9 cellular contexts compared by ENCODE assay signal in the genomic region with DNA sequence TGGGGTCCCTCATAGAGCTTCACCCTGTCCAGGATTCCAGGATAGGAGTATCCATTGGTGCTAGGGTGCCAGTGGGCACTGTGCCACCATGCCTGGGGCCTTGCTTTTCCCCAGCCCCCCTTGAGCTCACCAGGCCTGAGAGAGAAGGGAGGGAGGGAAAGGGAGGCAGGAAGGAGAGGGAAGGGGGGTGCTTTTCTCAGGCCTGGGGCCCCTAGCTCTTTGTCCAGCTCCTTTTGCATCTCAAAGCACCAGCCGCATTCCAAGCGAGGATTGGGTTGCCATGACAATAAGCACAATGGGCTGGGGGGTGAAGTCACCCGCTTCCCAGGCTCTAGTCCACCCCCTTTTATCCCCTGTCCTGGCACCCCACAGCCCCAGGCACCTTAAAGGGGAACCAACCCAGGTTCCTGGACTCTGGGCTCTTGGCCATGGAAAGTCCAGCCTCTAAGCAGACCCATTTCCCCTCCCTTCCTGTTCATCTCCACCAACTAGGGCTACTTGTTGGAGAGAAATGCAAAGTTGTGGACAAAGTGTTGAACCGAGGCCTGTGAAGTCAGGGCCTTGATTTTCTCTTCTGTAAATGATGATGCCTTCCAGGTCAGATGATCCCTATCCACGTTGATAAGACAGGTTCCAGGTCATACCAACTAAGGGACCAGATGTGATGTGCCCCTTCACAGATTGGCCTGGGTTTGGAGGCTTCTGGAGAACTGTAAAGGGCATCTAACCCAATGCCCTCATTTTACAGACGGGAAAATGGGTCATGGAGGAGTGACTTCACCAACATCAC. TPM values are rescaled to one million over a fixed set of nuclear protein-coding genes. Genes with fewer than 3 reads are reported as not detected.
DNase-seq lines count a peak whose midpoint lies in the region; ATAC-seq and TF ChIP-seq lines count a peak whose summit lies in the region.
"Had no signal": no experiment of that assay in that cellular context is flagged by ENCODE, and none has a peak within 500 bp of the region (broad histone marks: within the 10 kb centered on the region; RNA-seq: fewer than 3 reads in every experiment).

No MANE protein-coding gene starts in this region.

- H3K4me2 ChIP-seq in osteoblast (ENCODE audit: insufficient read depth, low read length), result peak overlapping the region; percentile 93

- no peak overlapping the region for H3K4me3 ChIP-seq in CD8-positive, alpha-beta memory T cell (ENCODE audit: low read length)
- H3K4me3 ChIP-seq in NT2/D1 (ENCODE audit: insufficient read length, low read depth), result peak overlapping the region; percentile 91
- H3K4me3 ChIP-seq in fibroblast of the aortic adventitia (ENCODE audit: low read depth, low read length), result peak overlapping the region; percentile 70
- no peak overlapping the region for H3K4me3 ChIP-seq in osteoblast (ENCODE audit: insufficient read depth, low read length)

- H3K9me3 Mint-ChIP-seq in CD8-positive, alpha-beta memory T cell, result no peaks in the 10 kb centered on the region
- no peaks in the 10 kb centered on the region for H3K9me3 Mint-ChIP-seq in stimulated activated naive B cell treated with anti-CD40 and anti-IgM and Interleukin-4, amounts not matched to agents 10 μg/mL and 1 μg/mL and 100 μg/mL, for 72 hours

- H2AFZ ChIP-seq in osteoblast (ENCODE audit: low read length), result no peak overlapping the region

- peak overlapping the region; percentile 96 for H3K9ac ChIP-seq in NT2/D1 (ENCODE audit: insufficient read length, low read depth)

- peak overlapping the region in 4 of 7 donors; percentile 23 to 78 (median 40) for H3K4me3 Mint-ChIP-seq in CD8-positive, alpha-beta memory T cell
- H3K4me3 Mint-ChIP-seq in stimulated activated naive B cell treated with anti-CD40 and anti-IgM and Interleukin-4, amounts not matched to agents 10 μg/mL and 1 μg/mL and 100 μg/mL, for 72 hours, result no peak overlapping the region

- no peaks in the 10 kb centered on the region for H3K36me3 ChIP-seq in CD8-positive, alpha-beta memory T cell (ENCODE audit: insufficient read depth, low read length)
- H3K36me3 ChIP-seq in NT2/D1 (ENCODE audit: insufficient read depth, insufficient read length, low read length) (peaks cover 57% of the 10 kb centered on the region), osteoblast (ENCODE audit: insufficient read depth, low read length) (peaks cover 22% of the 10 kb centered on the region)

- CTCF ChIA-PET in CD8-positive, alpha-beta memory T cell (lab: Charles Lee), result interaction anchor here (0.7 to 1.5 kb wide), 3 partner anchors 11 to 31 kb away, joined by 3 to 4 read pairs (median 3); a partner anchor contains a TSS

- POLR2A ChIA-PET in CD8-positive, alpha-beta memory T cell (lab: Charles Lee), result interaction anchor here (2.0 kb wide), 1 partner anchor 11 kb away, joined by 9 read pairs; no protein-coding TSS in a partner anchor

- H3K36me3 Mint-ChIP-seq in CD8-positive, alpha-beta memory T cell, result peaks cover 0 to 3% (median 1%) of the 10 kb centered on the region in 3 donors
- peaks cover 2 to 13% of the 10 kb centered on the region in 2 donors for H3K36me3 Mint-ChIP-seq in stimulated activated naive B cell treated with anti-CD40 and anti-IgM and Interleukin-4, amounts not matched to agents 10 μg/mL and 1 μg/mL and 100 μg/mL, for 72 hours

- no peaks in the 10 kb centered on the region for H3K9me3 ChIP-seq in CD8-positive, alpha-beta memory T cell (ENCODE audit: low read length)
- H3K9me3 ChIP-seq in NT2/D1 (ENCODE audit: insufficient read depth, low read length) (no peaks in the 10 kb centered on the region), osteoblast (ENCODE audit: low read depth, low read length) (no peaks in the 10 kb centered on the region)

- H3K27me3 ChIP-seq in CD8-positive, alpha-beta memory T cell (ENCODE audit: insufficient read depth, low read length, poor library complexity, severe bottlenecking), result no peaks in the 10 kb centered on the region
- no peaks in the 10 kb centered on the region for H3K27me3 ChIP-seq in NT2/D1 (ENCODE audit: insufficient read depth, insufficient read length)
- H3K27me3 ChIP-seq in osteoblast (ENCODE audit: insufficient read depth, low read length), result no peaks in the 10 kb centered on the region

- H3K27ac Mint-ChIP-seq in CD8-positive, alpha-beta memory T cell, result peak overlapping the region; percentile 76 to 94 (median 88)
- H3K27ac Mint-ChIP-seq in stimulated activated naive B cell treated with anti-CD40 and anti-IgM and Interleukin-4, amounts not matched to agents 10 μg/mL and 1 μg/mL and 100 μg/mL, for 72 hours, result no peak overlapping the region

- H3K79me2 ChIP-seq in osteoblast (ENCODE audit: insufficient read depth, low read length), result peaks cover 14% of the 10 kb centered on the region

- TF ChIP-seq CTCF in fibroblast of the aortic adventitia (IDR thresholded peaks at IDR 0.05; ENCODE audit: insufficient read depth, low read length), result no peak
- TF ChIP-seq CTCF in osteoblast (IDR thresholded peaks at IDR 0.05; ENCODE audit: extremely low read depth, low read depth, low read length), result no peak

- H4K20me1 ChIP-seq in osteoblast (ENCODE audit: insufficient read depth, low read length), result no peaks in the 10 kb centered on the region

- peak overlapping the region; percentile 13 for H3K27ac ChIP-seq in CD8-positive, alpha-beta memory T cell (ENCODE audit: low read depth, low read length)
- peak overlapping the region; percentile 13 for H3K27ac ChIP-seq in osteoblast (ENCODE audit: low read depth, low read length)

- H3K4me1 ChIP-seq in CD8-positive, alpha-beta memory T cell (ENCODE audit: insufficient read depth, low read length), result peaks cover 24% of the 10 kb centered on the region
- peaks cover 29% of the 10 kb centered on the region for H3K4me1 ChIP-seq in NT2/D1 (ENCODE audit: insufficient read depth, insufficient read length)
- peaks cover 22% of the 10 kb centered on the region for H3K4me1 ChIP-seq in osteoblast (ENCODE audit: insufficient read depth, low read length)

- H3K27me3 Mint-ChIP-seq in CD8-positive, alpha-beta memory T cell, result no peaks in the 10 kb centered on the region
- H3K27me3 Mint-ChIP-seq in stimulated activated naive B cell treated with anti-CD40 and anti-IgM and Interleukin-4, amounts not matched to agents 10 μg/mL and 1 μg/mL and 100 μg/mL, for 72 hours, result peaks cover 0 to 5% of the 10 kb centered on the region in 2 donors

- ATAC-seq in GM19324 (IDR thresholded peaks at IDR 0.05; ENCODE audit: low FRiP score, unreplicated experiment), result no peak
- no peak for ATAC-seq in stimulated activated naive B cell treated with anti-CD40 and anti-IgM and Interleukin-4, amounts not matched to agents 10 μg/mL and 1 μg/mL and 100 μg/mL, for 72 hours (replicated peaks)

- DNase-seq in CD8-positive, alpha-beta memory T cell, result peak in 1 of 5 donors; percentile 44
- DNase-seq in NT2/D1 (ENCODE audit: low read depth, low spot score), result peak; percentile 100
- DNase-seq in fibroblast of the aortic adventitia (ENCODE audit: low read depth), result peak; percentile 15
- peak; percentile 61 for DNase-seq in osteoblast (ENCODE audit: insufficient read length, low spot score, missing footprints)
- no peak for DNase-seq in NCI-H1105 (lab: John Stamatoyannopoulos, UW)
- no peak for DNase-seq in NCI-H1417 (lab: John Stamatoyannopoulos, UW)
- DNase-seq in stimulated activated naive B cell treated with anti-CD40 and anti-IgM and Interleukin-4, amounts not matched to agents 10 μg/mL and 1 μg/mL and 100 μg/mL, for 72 hours, result no peak
- DNase-seq: NCI-H1436 treated with DMSO at 0.1 percent for 48 hours had no signal

- peaks cover 25 to 39% (median 26%) of the 10 kb centered on the region in 3 donors for H3K4me1 Mint-ChIP-seq in CD8-positive, alpha-beta memory T cell
- peaks cover 22 to 27% of the 10 kb centered on the region in 2 donors for H3K4me1 Mint-ChIP-seq in stimulated activated naive B cell treated with anti-CD40 and anti-IgM and Interleukin-4, amounts not matched to agents 10 μg/mL and 1 μg/mL and 100 μg/mL, for 72 hours

RNA-seq across cellular contexts. Expression of a gene that starts 11.4 kb away (rescaled TPM):
- 1 to 10 TPM; 7.8 to 7.9 TPM for total RNA-seq in CD8-positive, alpha-beta memory T cell
- 2.9 TPM for polyA plus RNA-seq in CD8-positive, alpha-beta memory T cell
- total RNA-seq in fibroblast of the aortic adventitia (ENCODE audit: low replicate concordance) (29.3 and 41.1 TPM in 2 replicates), osteoblast (61.9 and 66.6 TPM in 2 replicates)

RNA-seq across cellular contexts. Expression of a gene that starts 12.2 kb away (rescaled TPM):
- total RNA-seq in CD8-positive, alpha-beta memory T cell, result 10 to 100 TPM; 67.6 to 73.2 TPM
- 43.7 TPM for polyA plus RNA-seq in CD8-positive, alpha-beta memory T cell
- total RNA-seq in fibroblast of the aortic adventitia (ENCODE audit: low replicate concordance) (13.7 and 26.1 TPM in 2 replicates), osteoblast (37.4 and 42.7 TPM in 2 replicates)

RNA-seq across cellular contexts. Expression of a gene that starts 22.6 kb away (rescaled TPM):
- total RNA-seq in CD8-positive, alpha-beta memory T cell, result 1 to 10 TPM; 6.4 to 7.3 TPM
- polyA plus RNA-seq in CD8-positive, alpha-beta memory T cell, result 0.99 TPM
- 5.2 and 13.2 TPM in 2 replicates for total RNA-seq in fibroblast of the aortic adventitia (ENCODE audit: low replicate concordance)
- total RNA-seq in osteoblast, result 3.2 and 3.3 TPM in 2 replicates

RNA-seq across cellular contexts. Expression of a gene that starts 23.2 kb away (rescaled TPM):
- total RNA-seq in CD8-positive, alpha-beta memory T cell, result 100 to 1,000 TPM; 181 to 207 TPM
- polyA plus RNA-seq in CD8-positive, alpha-beta memory T cell, result 576 TPM
- total RNA-seq in fibroblast of the aortic adventitia (ENCODE audit: low replicate concordance) (29.8 and 100 TPM in 2 replicates), osteoblast (112 and 117 TPM in 2 replicates)

RNA-seq across cellular contexts. Expression of a gene that starts 56.0 kb away (rescaled TPM):
- 10 to 100 TPM; 38.9 to 40.9 TPM for total RNA-seq in CD8-positive, alpha-beta memory T cell
- polyA plus RNA-seq in CD8-positive, alpha-beta memory T cell, result 120 TPM
- 26.1 and 46.3 TPM in 2 replicates for total RNA-seq in fibroblast of the aortic adventitia (ENCODE audit: low replicate concordance)
- 15.9 and 34.4 TPM in 2 replicates for total RNA-seq in osteoblast

Comparison
In these comparisons a context has a peak if more than half of its experiments do, and no peak if none do; other contexts are left out.
1. DNase-seq: peak in NT2/D1 (single experiment), fibroblast of the aortic adventitia (single experiment) and osteoblast (single experiment); none in NCI-H1105 (single experiment), NCI-H1417 (0 of 3) and stimulated activated naive B cell treated with anti-CD40 and anti-IgM and Interleukin-4, amounts not matched to agents 10 μg/mL and 1 μg/mL and 100 μg/mL, for 72 hours (single experiment).
2. H3K4me3 ChIP-seq: peak in NT2/D1 (single experiment) and fibroblast of the aortic adventitia (single experiment); none in CD8-positive, alpha-beta memory T cell (single experiment) and osteoblast (single experiment).
3. H3K4me3 Mint-ChIP-seq: peak in CD8-positive, alpha-beta memory T cell (4 of 7); none in stimulated activated naive B cell treated with anti-CD40 and anti-IgM and Interleukin-4, amounts not matched to agents 10 μg/mL and 1 μg/mL and 100 μg/mL, for 72 hours (0 of 2).